1 cellular context compared by ENCODE assay signal in genomic region chr6:35570885-35571330, GRCh38.
TF ChIP-seq lines count a peak whose summit lies in the region.

No MANE protein-coding gene starts in this region.

TF ChIP-seq in HepG2, 621 proteins besides CTCF, POLR2A, EP300 and RAD21 (continued from another document):
- TF ChIP-seq MNT (IDR thresholded peaks at IDR 0.05) = peak; percentile 63
